Comparison of ENCODE assay signal across 18 cellular contexts in genomic region chr13:30803791-30804190, GRCh38.
A peak's percentile ranks its signal among the peaks of the same experiment; 100 is the strongest.
DNase-seq lines count a peak whose midpoint lies in the region; ATAC-seq and TF ChIP-seq lines count a peak whose summit lies in the region.
"Had no signal": no experiment of that assay in that cellular context is flagged by ENCODE, and none has a peak within 500 bp of the region (broad histone marks: within the 10 kb centered on the region; RNA-seq: fewer than 3 reads in every experiment).

No MANE protein-coding gene starts in this region.

- peaks cover 40% of the 10 kb centered on the region for H3K4me1 Mint-ChIP-seq in Calu3 (ENCODE audit: low read depth, unreplicated experiment)
- H3K4me1 Mint-ChIP-seq in T-helper 17 cell, result peaks cover 21% of the 10 kb centered on the region
- peaks cover 17% of the 10 kb centered on the region for H3K4me1 Mint-ChIP-seq in endothelial cell (ENCODE audit: unreplicated experiment)

- H3K36me3 ChIP-seq in skeletal muscle satellite cell (ENCODE audit: insufficient read depth, low read length), result no peaks in the 10 kb centered on the region
- H3K36me3 ChIP-seq: Peyer's patch, transverse colon had no signal

- ATAC-seq in T-helper 17 cell, result no peak

- peak overlapping the region; percentile 93 for H3K4me2 ChIP-seq in skeletal muscle satellite cell (ENCODE audit: low read length)

- H3K36me3 Mint-ChIP-seq in Calu3 (ENCODE audit: insufficient read depth, unreplicated experiment) (no peaks in the 10 kb centered on the region), T-helper 17 cell (ENCODE audit: low read depth) (no peaks in the 10 kb centered on the region), endothelial cell (ENCODE audit: low read depth, unreplicated experiment) (no peaks in the 10 kb centered on the region)
- H3K36me3 Mint-ChIP-seq: activated naive CD4-positive, alpha-beta T cell treated with anti-CD3 and anti-CD28 coated beads, Interleukin-2, amount 50 U/mL, for 72 hours had no signal

- H3K9me3 ChIP-seq in T-helper 17 cell (ENCODE audit: control insufficient read depth, low read length, poor library complexity, severe bottlenecking) (no peaks in the 10 kb centered on the region), skeletal muscle satellite cell (replicated peaks; ENCODE audit: low read length) (no peaks in the 10 kb centered on the region)
- H3K9me3 ChIP-seq: Peyer's patch, transverse colon had no signal

- H3K27me3 ChIP-seq in skeletal muscle satellite cell (ENCODE audit: control insufficient read depth, insufficient read depth, low read length), result no peaks in the 10 kb centered on the region
- H3K27me3 ChIP-seq: Peyer's patch, transverse colon had no signal

- peak overlapping the region; percentile 77 for H3K9ac ChIP-seq in skeletal muscle satellite cell (ENCODE audit: low read depth, low read length)

- TF ChIP-seq CTCF in Calu3 (IDR thresholded peaks at IDR 0.05; ENCODE audit: unreplicated experiment), result no peak
- TF ChIP-seq CTCF in endothelial cell (IDR thresholded peaks at IDR 0.05; ENCODE audit: unreplicated experiment), result no peak

- no peak overlapping the region for H3K27ac Mint-ChIP-seq in Calu3 (ENCODE audit: unreplicated experiment)
- H3K27ac Mint-ChIP-seq in T-helper 17 cell, result peak overlapping the region; percentile 66
- H3K27ac Mint-ChIP-seq in endothelial cell (ENCODE audit: unreplicated experiment), result no peak overlapping the region
- H3K27ac Mint-ChIP-seq: activated naive CD4-positive, alpha-beta T cell treated with anti-CD3 and anti-CD28 coated beads, Interleukin-2, amount 50 U/mL, for 72 hours had no signal

- peak overlapping the region; percentile 44 for H3K4me3 Mint-ChIP-seq in Calu3 (ENCODE audit: low read depth, unreplicated experiment)
- peak overlapping the region; percentile 52 for H3K4me3 Mint-ChIP-seq in T-helper 17 cell
- H3K4me3 Mint-ChIP-seq in endothelial cell (ENCODE audit: unreplicated experiment), result no peak overlapping the region

- H3K4me1 ChIP-seq in skeletal muscle satellite cell (ENCODE audit: control insufficient read depth, insufficient read depth, low read length), result peaks cover 32% of the 10 kb centered on the region

- H3K27me3 Mint-ChIP-seq in Calu3 (ENCODE audit: unreplicated experiment), result no peaks in the 10 kb centered on the region
- H3K27me3 Mint-ChIP-seq in T-helper 17 cell, result no peaks in the 10 kb centered on the region
- no peaks in the 10 kb centered on the region for H3K27me3 Mint-ChIP-seq in endothelial cell (ENCODE audit: unreplicated experiment)

- in situ Hi-C loops in KBM-7 (cut with MboI; ENCODE audit: low pct_unique_long_range_greater_than_20kb, low sequenced_read_pairs), result no loop called here

- intact Hi-C loops in Calu3 (cut with micrococcal nuclease; ENCODE audit: unreplicated experiment), result loop anchor here (2.0 to 10.0 kb wide), 3 partner anchors 61 to 211 kb away; no protein-coding TSS in a partner anchor

- BruUV-seq in Calu3 (replicated peaks; lab: Mats Ljungman, UMichigan), result no TSS peak

- H3K4me3 ChIP-seq in skeletal muscle satellite cell (ENCODE audit: low read length), result no peak overlapping the region

- CTCF ChIA-PET in Calu3 (lab: Charles Lee), result no interaction called here

- H3K9me3 Mint-ChIP-seq in Calu3 (ENCODE audit: low read depth, unreplicated experiment) (no peaks in the 10 kb centered on the region), endothelial cell (ENCODE audit: unreplicated experiment) (no peaks in the 10 kb centered on the region)
- H3K9me3 Mint-ChIP-seq: activated naive CD4-positive, alpha-beta T cell treated with anti-CD3 and anti-CD28 coated beads, Interleukin-2, amount 50 U/mL, for 72 hours had no signal

- DNase-seq in Calu3 (no peak), T-helper 17 cell (no peak), islet precursor cell (peak; percentile 58), HUDEP-2 (lab: John Stamatoyannopoulos, UW; ENCODE audit: unreplicated experiment in 76 of 76) (no peak), KBM-7 (no peak), midbrain (lab: John Stamatoyannopoulos, UW) (no peak), endothelial cell (ENCODE audit: low spot score) (no peak)
- DNase-seq: activated CD4-positive, CD25-positive, alpha-beta regulatory T cell; activated CD8-positive, alpha-beta memory T cell treated with anti-CD3 and anti-CD28 coated beads, Interleukin-2, amount 50 U/mL, for 48 hours; central memory CD4-positive, alpha-beta T cell; DMS153; NCI-H2081; Peyer's patch; retina; stimulated activated CD4-positive, alpha-beta T cell treated with anti-CD3 and anti-CD28 coated beads, Interleukin-2, amount 100 ng/mL, for 24 hours; transverse colon had no signal
